In genomic region chrX:21839334-21840198, GRCh38 we compare ENCODE assay signal across 1 cellular context.
A peak's percentile ranks its signal among the peaks of the same experiment; 100 is the strongest.
TF ChIP-seq lines count a peak whose summit lies in the region.

Gene MBTPS2 (plus strand): TSS chrX:21839617. CDS start chrX:21839735, 118 bp downstream.

TF ChIP-seq in H1, 55 proteins besides CTCF, POLR2A, EP300 and RAD21:
- no peak for TF ChIP-seq CHD7 (IDR thresholded peaks at IDR 0.05; ENCODE audit: insufficient replicate concordance, low read length)
- TF ChIP-seq SRF (IDR thresholded peaks at IDR 0.05; ENCODE audit: low read depth, low read length), result 0 out of 2 replicates have a peak, but pooled peaks have one; percentile 48
- TF ChIP-seq CTBP2 (IDR thresholded peaks at IDR 0.05; ENCODE audit: borderline replicate concordance, insufficient read depth, insufficient read length, low read length), result no peak
- TF ChIP-seq HDAC2 (IDR thresholded peaks at IDR 0.05; ENCODE audit: borderline replicate concordance in 1 of 2, low read depth in 2 of 2, low read length in 2 of 2), result no peak
- no peak; the same call in 1 of the 2 replicates for TF ChIP-seq RFX5 (IDR thresholded peaks at IDR 0.05; ENCODE audit: borderline replicate concordance, low read depth, low read length)
- peak; percentile 74 for TF ChIP-seq ASH2L (IDR thresholded peaks at IDR 0.05; ENCODE audit: low read length)
- TF ChIP-seq TEAD4 (IDR thresholded peaks at IDR 0.05; ENCODE audit: low read depth, low read length), result no peak
- TF ChIP-seq CBX8 (IDR thresholded peaks at IDR 0.05; ENCODE audit: borderline replicate concordance, low read depth, low read length), result no peak
- no peak for TF ChIP-seq USF2 (IDR thresholded peaks at IDR 0.05; ENCODE audit: low read length)
- TF ChIP-seq SP4 (IDR thresholded peaks at IDR 0.05; ENCODE audit: low read length), result 0 out of 2 replicates have a peak, but pooled peaks have one; percentile 52
- no peak for TF ChIP-seq CREB1 (IDR thresholded peaks at IDR 0.05)
- no peak for TF ChIP-seq MAFK (IDR thresholded peaks at IDR 0.05; ENCODE audit: low read depth, low read length)
- no peak for TF ChIP-seq RNF2 (IDR thresholded peaks at IDR 0.05; ENCODE audit: borderline replicate concordance, low read depth, low read length, missing control alignments, poor library complexity, severe bottlenecking)
- no peak for TF ChIP-seq SP2 (IDR thresholded peaks at IDR 0.05; ENCODE audit: low read length)
- TF ChIP-seq CEBPB (IDR thresholded peaks at IDR 0.05; ENCODE audit: low read depth, low read length), result no peak
- no peak for TF ChIP-seq JUND (IDR thresholded peaks at IDR 0.05; ENCODE audit: low read length)
- peak; percentile 68 for TF ChIP-seq EGR1 (IDR thresholded peaks at IDR 0.05; ENCODE audit: borderline replicate concordance, low read depth, low read length)
- no peak for TF ChIP-seq ZNF274 (IDR thresholded peaks at IDR 0.05; ENCODE audit: borderline replicate concordance, extremely low read depth, low read length)
- no peak for TF ChIP-seq SAP30 (IDR thresholded peaks at IDR 0.05; ENCODE audit: insufficient read depth, insufficient replicate concordance, low read length)
- TF ChIP-seq TAF7 (optimal IDR thresholded peaks at IDR 0.05; ENCODE audit: borderline replicate concordance, low read depth, low read length), result peak; percentile 91
- 0 out of 2 replicates have a peak, but pooled peaks have one; percentile 43 for TF ChIP-seq GTF2F1 (IDR thresholded peaks at IDR 0.05; ENCODE audit: borderline replicate concordance, low read depth, low read length)
- TF ChIP-seq NRF1 (IDR thresholded peaks at IDR 0.05; ENCODE audit: low read depth, low read length), result no peak
- peak; percentile 61 for TF ChIP-seq RBBP5 (IDR thresholded peaks at IDR 0.05; ENCODE audit: borderline replicate concordance, low read depth, low read length)
- TF ChIP-seq MAX (IDR thresholded peaks at IDR 0.05), result no peak; the same call in none of the 2 replicates
- TF ChIP-seq SP1 (IDR thresholded peaks at IDR 0.05; ENCODE audit: low read depth, low read length), result peak; percentile 60
- TF ChIP-seq PHF8 (conservative IDR thresholded peaks at IDR 0.05; ENCODE audit: low read depth, low read length), result peak; percentile 79
- TF ChIP-seq KDM4A (IDR thresholded peaks at IDR 0.05; ENCODE audit: low read depth, low read length, severe bottlenecking), result peak; percentile 62
- TF ChIP-seq CHD1 (IDR thresholded peaks at IDR 0.05; ENCODE audit: low read depth, low read length), result no peak
- TF ChIP-seq POLR2AphosphoS5 (IDR thresholded peaks at IDR 0.05; ENCODE audit: low read depth, low read length), result peak; percentile 87
- no peak for TF ChIP-seq EZH2 (IDR thresholded peaks at IDR 0.05; ENCODE audit: low read depth, low read length, severe bottlenecking)
- TF ChIP-seq SIN3A (conservative IDR thresholded peaks at IDR 0.05 in 1 of 2, IDR thresholded peaks at IDR 0.05 in 1 of 2; ENCODE audit: low read depth in 1 of 2, low read length in 2 of 2), result peak in 1 of 2 experiments; percentile 52; a peak in 1 of 4 replicates
- no peak for TF ChIP-seq HDAC6 (IDR thresholded peaks at IDR 0.05; ENCODE audit: low read depth, low read length)
- TF ChIP-seq KDM5A (IDR thresholded peaks at IDR 0.05; ENCODE audit: low read length), result no peak; the same call in 1 of the 2 replicates
- no peak for TF ChIP-seq SIRT6 (IDR thresholded peaks at IDR 0.05; ENCODE audit: low read length)
- no peak for TF ChIP-seq NANOG (IDR thresholded peaks at IDR 0.05; ENCODE audit: insufficient read depth, low read depth, low read length, poor library complexity, severe bottlenecking)
- no peak; the same call in 1 of the 2 replicates for TF ChIP-seq YY1 (IDR thresholded peaks at IDR 0.05; ENCODE audit: low read depth, low read length)
- 0 out of 2 replicates have a peak, but pooled peaks have one; percentile 17 for TF ChIP-seq CHD2 (IDR thresholded peaks at IDR 0.05; ENCODE audit: low read length)
- TF ChIP-seq RXRA (IDR thresholded peaks at IDR 0.05; ENCODE audit: insufficient read depth, low read depth, low read length), result no peak
- peak; percentile 96 for TF ChIP-seq TBP (IDR thresholded peaks at IDR 0.05; ENCODE audit: low read depth, low read length)
- TF ChIP-seq JUN (IDR thresholded peaks at IDR 0.05; ENCODE audit: low read depth, low read length), result no peak
- no peak for TF ChIP-seq E2F6 (IDR thresholded peaks at IDR 0.05)
- TF ChIP-seq ATF3 (IDR thresholded peaks at IDR 0.05; ENCODE audit: insufficient read depth, low read depth, low read length), result no peak
- TF ChIP-seq POU5F1 (IDR thresholded peaks at IDR 0.05; ENCODE audit: low read depth, low read length), result no peak
- peak; percentile 99 for TF ChIP-seq TAF1 (IDR thresholded peaks at IDR 0.05; ENCODE audit: low read depth, low read length)
- no peak for TF ChIP-seq ATF2 (IDR thresholded peaks at IDR 0.05; ENCODE audit: low read length)
- TF ChIP-seq GABPA (IDR thresholded peaks at IDR 0.05; ENCODE audit: borderline replicate concordance, insufficient read depth, low read length), result peak; percentile 98
- no peak for TF ChIP-seq FOSL1 (IDR thresholded peaks at IDR 0.05; ENCODE audit: insufficient read depth, low read depth, low read length)
- TF ChIP-seq TCF12 (IDR thresholded peaks at IDR 0.05; ENCODE audit: low read depth, low read length), result no peak
- no peak for TF ChIP-seq SIX5 (IDR thresholded peaks at IDR 0.05; ENCODE audit: low read depth, low read length)
- TF ChIP-seq BACH1 (IDR thresholded peaks at IDR 0.05; ENCODE audit: low read length), result no peak
